ENCODE assay signal across 26 cellular contexts in the genomic region with DNA sequence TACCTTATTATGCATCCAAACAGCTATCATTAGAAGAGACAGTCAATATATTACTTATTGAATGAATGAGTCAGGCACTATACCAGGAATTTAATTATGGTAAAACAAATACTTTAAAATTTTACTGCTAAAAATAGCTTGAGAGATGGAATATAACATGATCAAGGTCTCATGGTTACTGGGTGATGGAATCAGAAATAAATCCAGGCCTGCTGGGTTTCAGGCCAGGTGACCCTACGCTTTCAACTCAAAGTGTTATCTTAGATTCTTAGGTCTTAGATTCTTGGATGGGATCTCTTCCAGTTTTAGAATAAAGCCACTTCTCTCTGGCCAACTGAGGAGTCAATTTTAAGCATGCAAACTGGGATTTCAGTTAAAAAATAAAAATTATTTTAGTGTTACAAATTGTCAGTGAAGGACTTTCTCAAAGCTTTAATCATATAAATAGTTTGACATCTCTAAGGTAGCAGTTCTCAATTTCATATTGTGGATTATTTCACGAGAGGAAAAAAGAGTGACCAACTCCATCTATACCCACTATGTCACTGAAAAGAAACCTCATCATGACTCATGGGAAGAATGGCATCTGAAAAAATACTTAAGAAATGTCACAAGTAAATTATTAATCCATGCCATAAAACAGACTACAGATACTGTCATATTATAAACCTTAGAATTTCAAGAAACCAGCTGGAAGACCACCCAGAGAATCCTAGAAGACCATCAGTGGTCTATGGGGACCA.
A peak's percentile ranks its signal among the peaks of the same experiment; 100 is the strongest.
DNase-seq lines count a peak whose midpoint lies in the region; ATAC-seq, FAIRE-seq and TF ChIP-seq lines count a peak whose summit lies in the region.
"Had no signal": no experiment of that assay in that cellular context is flagged by ENCODE, and none has a peak within 500 bp of the region (broad histone marks: within the 10 kb centered on the region; RNA-seq: fewer than 3 reads in every experiment).

No MANE protein-coding gene starts in this region.

- no peak overlapping the region for H4K8ac ChIP-seq in mesenchymal stem cell (ENCODE audit: low read length)

- peaks cover 11 to 35% (median 19%) of the 10 kb centered on the region in 10 experiments; a peak in 17 of 20 replicates for H3K4me1 ChIP-seq in BLaER1 treated with 17β-estradiol and CSF1 and Interleukin-3, amounts not matched to agents 10 nM and 100 nM
- H3K4me1 ChIP-seq in mesenchymal stem cell (ENCODE audit: control insufficient read depth, insufficient read depth, low read depth, low read length) (no peaks in the 10 kb centered on the region), uterus (no peaks in the 10 kb centered on the region)
- H3K4me1 ChIP-seq: stomach, transverse colon had no signal

- no peaks in the 10 kb centered on the region for H3K79me1 ChIP-seq in mesenchymal stem cell (replicated peaks; ENCODE audit: low read length, poor library complexity, severe bottlenecking)

- no peaks in the 10 kb centered on the region for H4K20me1 ChIP-seq in BLaER1 treated with 17β-estradiol and CSF1 and Interleukin-3, amounts not matched to agents 10 nM and 100 nM

- H3K4me2 ChIP-seq in BLaER1 treated with 17β-estradiol and CSF1 and Interleukin-3, amounts not matched to agents 10 nM and 100 nM = peak overlapping the region; percentile 4 to 45 (median 22); a peak in 16 of 22 replicates
- no peak overlapping the region for H3K4me2 ChIP-seq in mesenchymal stem cell (ENCODE audit: low read length, poor library complexity, severe bottlenecking)

- no peak overlapping the region for H3K4me3 ChIP-seq in BLaER1 treated with 17β-estradiol and CSF1 and Interleukin-3, amounts not matched to agents 10 nM and 100 nM
- H3K4me3 ChIP-seq in mesenchymal stem cell (ENCODE audit: insufficient read depth in 1 of 2, low read depth in 1 of 2, low read length in 2 of 2) (no peak overlapping the region), uterus (no peak overlapping the region)
- H3K4me3 ChIP-seq: HAP-1, lung, SJSA1, stomach, transverse colon had no signal

- no peak overlapping the region for H3K14ac ChIP-seq in mesenchymal stem cell (ENCODE audit: low read length in 2 of 2)

- H2BK15ac ChIP-seq in mesenchymal stem cell (ENCODE audit: low read depth, poor library complexity, severe bottlenecking) = no peak overlapping the region

- H3K36me3 ChIP-seq in BLaER1 treated with 17β-estradiol and CSF1 and Interleukin-3, amounts not matched to agents 10 nM and 100 nM = no peaks in the 10 kb centered on the region
- H3K36me3 ChIP-seq in mesenchymal stem cell (ENCODE audit: control insufficient read depth in 1 of 2, insufficient read depth in 2 of 2, low read depth in 1 of 2, low read length in 2 of 2) = no peaks in the 10 kb centered on the region
- H3K36me3 ChIP-seq in uterus = no peaks in the 10 kb centered on the region
- H3K36me3 ChIP-seq: HAP-1, SJSA1, stomach, transverse colon had no signal

- H2BK5ac ChIP-seq in mesenchymal stem cell (ENCODE audit: low read depth, low read length, poor library complexity, severe bottlenecking) = peak overlapping the region; percentile 44

- no peaks in the 10 kb centered on the region for H3K27me3 ChIP-seq in BLaER1 treated with 17β-estradiol and CSF1 and Interleukin-3, amounts not matched to agents 10 nM and 100 nM
- H3K27me3 ChIP-seq in mesenchymal stem cell (ENCODE audit: control insufficient read depth in 1 of 2, insufficient read depth in 1 of 2, low read length in 2 of 2) (no peaks in the 10 kb centered on the region), uterus (no peaks in the 10 kb centered on the region)
- H3K27me3 ChIP-seq: SJSA1, stomach, transverse colon had no signal

- H3K9me3 ChIP-seq in BLaER1 treated with 17β-estradiol and CSF1 and Interleukin-3, amounts not matched to agents 10 nM and 100 nM (replicated peaks in 1 of 11) = no peaks in the 10 kb centered on the region
- no peaks in the 10 kb centered on the region for H3K9me3 ChIP-seq in mesenchymal stem cell (ENCODE audit: control insufficient read depth, low read length)
- H3K9me3 ChIP-seq in uterus = no peaks in the 10 kb centered on the region
- H3K9me3 ChIP-seq: HAP-1, SJSA1, stomach, transverse colon had no signal

- H3K23ac ChIP-seq in mesenchymal stem cell (ENCODE audit: low read length in 2 of 2) = no peak overlapping the region

- H2BK120ac ChIP-seq in mesenchymal stem cell (ENCODE audit: low read depth, low read length) = no peak overlapping the region

- H3K27ac ChIP-seq in BLaER1 treated with 17β-estradiol and CSF1 and Interleukin-3, amounts not matched to agents 10 nM and 100 nM = no peak overlapping the region
- peak overlapping the region; percentile 84 for H3K27ac ChIP-seq in mesenchymal stem cell (ENCODE audit: low read length, poor library complexity, severe bottlenecking)
- no peak overlapping the region for H3K27ac ChIP-seq in uterus
- H3K27ac ChIP-seq in caudate nucleus (ENCODE audit: low read depth, low read length) = no peak overlapping the region
- H3K27ac ChIP-seq: SJSA1, stomach, transverse colon had no signal

- no peak for TF ChIP-seq POLR2A in uterus (IDR thresholded peaks at IDR 0.05)

- intact Hi-C loops in uterus (cut with DNase I; ENCODE audit: low total_unique reads) = no loop called here

- FAIRE-seq in RCC 7860 (lab: Jason Lieb, UNC) = peak; percentile 80
- FAIRE-seq: keratinocyte had no signal

- no peak overlapping the region for H2BK12ac ChIP-seq in mesenchymal stem cell (ENCODE audit: low read length in 2 of 2)

- no peak for TF ChIP-seq CTCF in uterus (IDR thresholded peaks at IDR 0.05)

- no peak overlapping the region for H3K4ac ChIP-seq in mesenchymal stem cell (ENCODE audit: low read depth in 1 of 2, low read length in 2 of 2)

- no peak overlapping the region for H4K91ac ChIP-seq in mesenchymal stem cell (ENCODE audit: low read length)

- 100% methylated on average over 2 of the region's 2 CpGs for WGBS in mesenchymal stem cell

- no peak overlapping the region for H3K18ac ChIP-seq in mesenchymal stem cell (ENCODE audit: low read depth in 1 of 2, low read length in 2 of 2)

- ATAC-seq in HG03521 (IDR thresholded peaks at IDR 0.05; ENCODE audit: unreplicated experiment) (no peak), HG03039 (IDR thresholded peaks at IDR 0.05; ENCODE audit: unreplicated experiment) (no peak)
- ATAC-seq: activated T-cell treated with anti-CD3 and anti-CD28 coated beads, Interleukin-2, amount 50 U/mL, for 4 hours had no signal

- H2AFZ ChIP-seq in mesenchymal stem cell (ENCODE audit: low read depth, low read length) = no peak overlapping the region

- DNase-seq in GM03348 (ENCODE audit: low spot score) (peak; percentile 7), RCC 7860 (ENCODE audit: low spot score) (peak; percentile 64), mesenchymal stem cell (no peak), uterus (no peak), caudate nucleus (lab: John Stamatoyannopoulos, UW) (no peak)
- DNase-seq: activated naive CD4-positive, alpha-beta T cell treated with anti-CD3 and anti-CD28 coated beads, Interleukin-2, amount 50 U/mL, for 16 hours; activated T-cell treated with anti-CD3 and anti-CD28 coated beads, Interleukin-2, amount 50 U/mL, for 4 hours; aorta; CD4-positive, alpha-beta memory T cell; DMS153; glutamatergic neuron; IMR-90; NCI-H146; NCI-H510A; nephron progenitor cell; posterior cingulate gyrus; stimulated activated CD8-positive, alpha-beta memory T cell treated with anti-CD3 and anti-CD28 coated beads, Interleukin-4, amount 100 ng/mL, for 48 hours; stomach; transverse colon had no signal

- H3K9ac ChIP-seq in BLaER1 treated with 17β-estradiol and CSF1 and Interleukin-3, amounts not matched to agents 10 nM and 100 nM = no peak overlapping the region
- no peak overlapping the region for H3K9ac ChIP-seq in mesenchymal stem cell (ENCODE audit: low read length)

- no peak overlapping the region for H2AK5ac ChIP-seq in mesenchymal stem cell (ENCODE audit: low read length, severe bottlenecking)

Comparison
In these comparisons a context has a peak if more than half of its experiments do, and no peak if none do; other contexts are left out.
1. DNase-seq: peak in GM03348 (single experiment) and RCC 7860 (single experiment); none in mesenchymal stem cell (single experiment), uterus (0 of 2) and caudate nucleus (0 of 61).